ENCODE assay signal across 15 cellular contexts in genomic region chr12:92089559-92089958, GRCh38. TPM values are rescaled to one million over a fixed set of nuclear protein-coding genes. Genes with fewer than 3 reads are reported as not detected.
DNase-seq lines count a peak whose midpoint lies in the region; ATAC-seq and TF ChIP-seq lines count a peak whose summit lies in the region.
"Had no signal": no experiment of that assay in that cellular context is flagged by ENCODE, and none has a peak within 500 bp of the region (broad histone marks: within the 10 kb centered on the region; RNA-seq: fewer than 3 reads in every experiment).

No MANE protein-coding gene starts in this region.

- no peaks in the 10 kb centered on the region for H3K27me3 Mint-ChIP-seq in naive thymus-derived CD4-positive, alpha-beta T cell

- no peak overlapping the region for H2BK120ac ChIP-seq in IMR-90 (ENCODE audit: low read depth, low read length)

- no peak overlapping the region for H4K5ac ChIP-seq in IMR-90 (ENCODE audit: low read depth, low read length)

- H3K79me2 ChIP-seq in osteoblast (ENCODE audit: insufficient read depth, low read length): no peaks in the 10 kb centered on the region

- no peak overlapping the region for H4K91ac ChIP-seq in IMR-90 (ENCODE audit: insufficient read depth, low read depth, low read length)

- peak overlapping the region; percentile 73; the same call in 1 of the 2 replicates for H3K18ac ChIP-seq in IMR-90 (ENCODE audit: low read depth, low read length)

- DNase-seq in AML-193 (lab: John Stamatoyannopoulos, UW): peak; percentile 19 to 21
- DNase-seq in IMR-90: no peak
- no peak for DNase-seq in osteoblast (ENCODE audit: insufficient read length, low spot score, missing footprints)
- no peak for DNase-seq in activated naive CD4-positive, alpha-beta T cell treated with anti-CD3 and anti-CD28 coated beads, Interleukin-2, amount 50 U/mL, for 72 hours (ENCODE audit: low spot score in 2 of 2)
- no peak for DNase-seq in naive thymus-derived CD4-positive, alpha-beta T cell
- DNase-seq: COR-L47, Karpas-422, NCI-H1417 treated with DMSO at 0.1 percent for 48 hours, NCI-H2029, NCI-H2171 treated with DMSO at 0.1 percent for 48 hours, NCI-H774, SHP77 had no signal

- H2BK20ac ChIP-seq in IMR-90 (ENCODE audit: low read depth, low read length): no peak overlapping the region

- 0 out of 3 replicates have a peak overlapping the region, but pooled peaks have one; percentile 14 for H2BK15ac ChIP-seq in IMR-90 (ENCODE audit: low read depth, low read length)

- H3K27ac Mint-ChIP-seq in activated naive CD4-positive, alpha-beta T cell treated with anti-CD3 and anti-CD28 coated beads, Interleukin-2, amount 50 U/mL, for 72 hours: no peak overlapping the region
- peak overlapping the region in 2 of 9 donors; percentile 1 to 48 for H3K27ac Mint-ChIP-seq in naive thymus-derived CD4-positive, alpha-beta T cell

- peaks cover 6 to 7% of the 10 kb centered on the region in 2 experiments; a peak in 3 of 4 replicates for H3K79me1 ChIP-seq in IMR-90 (ENCODE audit: low read depth in 1 of 2, low read length in 2 of 2)

- no peak for TF ChIP-seq CTCF in IMR-90 (conservative IDR thresholded peaks at IDR 0.05; ENCODE audit: low read depth, low read length)
- TF ChIP-seq CTCF in osteoblast (IDR thresholded peaks at IDR 0.05; ENCODE audit: extremely low read depth, low read depth, low read length): no peak

- no peak overlapping the region for H3K56ac ChIP-seq in IMR-90 (ENCODE audit: extremely low read depth, insufficient read depth, low read length)

- H2AFZ ChIP-seq in IMR-90 (replicated peaks; ENCODE audit: low read length, poor library complexity): no peak overlapping the region
- H2AFZ ChIP-seq in osteoblast (ENCODE audit: low read length): peak overlapping the region; percentile 1

- H3K23ac ChIP-seq in IMR-90 (ENCODE audit: low read depth, low read length): no peak overlapping the region

- H3K4me3 Mint-ChIP-seq in naive thymus-derived CD4-positive, alpha-beta T cell: peak overlapping the region in 5 of 10 donors; percentile 7 to 34 (median 27)

- CTCF ChIA-PET in IMR-90 (lab: Yijun Ruan, JAX): no interaction called here
- CTCF ChIA-PET in naive thymus-derived CD4-positive, alpha-beta T cell (lab: Charles Lee): interaction anchor here (1.3 kb wide), 1 partner anchor 15 kb away, joined by 4 read pairs; no protein-coding TSS in a partner anchor

- no TSS peak for BruUV-seq in IMR-90 (replicated peaks; lab: Mats Ljungman, UMichigan)

- peaks cover 13 to 68% (median 51%) of the 10 kb centered on the region in 7 donors for H3K4me1 Mint-ChIP-seq in naive thymus-derived CD4-positive, alpha-beta T cell

- H3K4ac ChIP-seq in IMR-90 (ENCODE audit: low read depth, low read length): no peak overlapping the region

- H3K9ac ChIP-seq in IMR-90 (ENCODE audit: low read depth, low read length): 0 out of 2 replicates have a peak overlapping the region, but pooled peaks have one; percentile 7
- H3K9ac ChIP-seq: BLaER1 treated with 17β-estradiol and CSF1 and Interleukin-3, amounts not matched to agents 10 nM and 100 nM had no signal

- H3K27me3 ChIP-seq in IMR-90 (ENCODE audit: control insufficient read depth, insufficient read depth, low read length) (no peaks in the 10 kb centered on the region), osteoblast (ENCODE audit: insufficient read depth, low read length) (no peaks in the 10 kb centered on the region)
- no peaks in the 10 kb centered on the region for H3K27me3 ChIP-seq in naive thymus-derived CD4-positive, alpha-beta T cell (ENCODE audit: control insufficient read depth in 2 of 2, insufficient read depth in 2 of 2, low read length in 2 of 2)
- H3K27me3 ChIP-seq: BLaER1 treated with 17β-estradiol and CSF1 and Interleukin-3, amounts not matched to agents 10 nM and 100 nM had no signal

- H3K9me3 Mint-ChIP-seq in activated naive CD4-positive, alpha-beta T cell treated with anti-CD3 and anti-CD28 coated beads, Interleukin-2, amount 50 U/mL, for 72 hours: no peaks in the 10 kb centered on the region
- H3K9me3 Mint-ChIP-seq in naive thymus-derived CD4-positive, alpha-beta T cell: peaks cover 0 to 3% (median 0%) of the 10 kb centered on the region in 11 donors

- dilution Hi-C loops in IMR-90 (cut with HindIII; ENCODE audit: low sequenced_read_pairs, unreplicated experiment): no loop called here

- in situ Hi-C loops in IMR-90 (cut with MboI; ENCODE audit: low sequenced_read_pairs): no loop called here

- intact Hi-C loops in IMR-90 (cut with micrococcal nuclease): no loop called here
- intact Hi-C loops in naive thymus-derived CD4-positive, alpha-beta T cell (cut with micrococcal nuclease): no loop called here

- H3K9me3 ChIP-seq in IMR-90 (ENCODE audit: control insufficient read depth, insufficient read depth, low read length): no peaks in the 10 kb centered on the region
- H3K9me3 ChIP-seq in osteoblast (ENCODE audit: low read depth, low read length): no peaks in the 10 kb centered on the region
- no peaks in the 10 kb centered on the region for H3K9me3 ChIP-seq in naive thymus-derived CD4-positive, alpha-beta T cell (ENCODE audit: control insufficient read depth in 2 of 3, low read length in 3 of 3)
- H3K9me3 ChIP-seq: BLaER1 treated with 17β-estradiol and CSF1 and Interleukin-3, amounts not matched to agents 10 nM and 100 nM had no signal

- ATAC-seq in IMR-90 (ENCODE audit: low read depth) (no peak), HG02588 (IDR thresholded peaks at IDR 0.05; ENCODE audit: unreplicated experiment) (no peak)
- no peak for ATAC-seq in activated naive CD4-positive, alpha-beta T cell treated with anti-CD3 and anti-CD28 coated beads, Interleukin-2, amount 50 U/mL, for 72 hours
- ATAC-seq in naive thymus-derived CD4-positive, alpha-beta T cell: no peak

- POLR2A ChIA-PET in IMR-90 (lab: Charles Lee; ENCODE audit: unreplicated experiment): no interaction called here
- POLR2A ChIA-PET in naive thymus-derived CD4-positive, alpha-beta T cell (lab: Charles Lee): interaction anchor here (0.6 to 1.8 kb wide), 12 partner anchors 8 to 171 kb away, joined by 3 to 5 read pairs (median 3); partner anchors contain the start of gene BTG1

- H3K27ac ChIP-seq in IMR-90 (ENCODE audit: insufficient read depth, low read length) (peak overlapping the region; percentile 23; the same call in 1 of the 2 replicates), angular gyrus (ENCODE audit: low read depth, low read length) (peak overlapping the region; percentile 19), osteoblast (ENCODE audit: low read depth, low read length) (no peak overlapping the region)
- H3K27ac ChIP-seq in naive thymus-derived CD4-positive, alpha-beta T cell (ENCODE audit: low read depth, low read length): no peak overlapping the region
- H3K27ac ChIP-seq: BLaER1 treated with 17β-estradiol and CSF1 and Interleukin-3, amounts not matched to agents 10 nM and 100 nM had no signal

- TF ChIP-seq RAD21 in IMR-90 (IDR thresholded peaks at IDR 0.05; ENCODE audit: low read length): no peak

- H3K36me3 ChIP-seq in IMR-90 (ENCODE audit: control insufficient read depth, insufficient read depth, low read length) (no peaks in the 10 kb centered on the region), osteoblast (ENCODE audit: insufficient read depth, low read length) (no peaks in the 10 kb centered on the region)
- no peaks in the 10 kb centered on the region for H3K36me3 ChIP-seq in naive thymus-derived CD4-positive, alpha-beta T cell (ENCODE audit: control insufficient read depth in 2 of 3, insufficient read depth in 3 of 3, low read length in 3 of 3)
- H3K36me3 ChIP-seq: BLaER1 treated with 17β-estradiol and CSF1 and Interleukin-3, amounts not matched to agents 10 nM and 100 nM had no signal

- peak overlapping the region; percentile 52 for H2BK5ac ChIP-seq in IMR-90 (ENCODE audit: low read depth, low read length, poor library complexity, severe bottlenecking)

- peaks cover 4% of the 10 kb centered on the region for H3K4me1 ChIP-seq in IMR-90 (ENCODE audit: control insufficient read depth, insufficient read depth, low read length)
- H3K4me1 ChIP-seq in osteoblast (ENCODE audit: insufficient read depth, low read length): peaks cover 21% of the 10 kb centered on the region
- peaks cover 3 to 18% of the 10 kb centered on the region in 2 donors for H3K4me1 ChIP-seq in naive thymus-derived CD4-positive, alpha-beta T cell (ENCODE audit: control insufficient read depth in 2 of 2, insufficient read depth in 2 of 2, low read length in 2 of 2)

- H4K20me1 ChIP-seq in IMR-90 (ENCODE audit: insufficient read depth, low read length) (no peaks in the 10 kb centered on the region), osteoblast (ENCODE audit: insufficient read depth, low read length) (no peaks in the 10 kb centered on the region)
- H4K20me1 ChIP-seq: BLaER1 treated with 17β-estradiol and CSF1 and Interleukin-3, amounts not matched to agents 10 nM and 100 nM had no signal

- H2AK9ac ChIP-seq in IMR-90 (replicated peaks; ENCODE audit: low read depth, low read length, poor library complexity): no peak overlapping the region

- peaks cover 2% of the 10 kb centered on the region for H3K9me1 ChIP-seq in IMR-90 (ENCODE audit: insufficient read depth, low read length)

- H3K4me2 ChIP-seq in IMR-90 (ENCODE audit: low read depth, low read length) (no peak overlapping the region), osteoblast (ENCODE audit: insufficient read depth, low read length) (peak overlapping the region; percentile 28)
- H3K4me2 ChIP-seq: BLaER1 treated with 17β-estradiol and CSF1 and Interleukin-3, amounts not matched to agents 10 nM and 100 nM had no signal

- H3K36me3 Mint-ChIP-seq in activated naive CD4-positive, alpha-beta T cell treated with anti-CD3 and anti-CD28 coated beads, Interleukin-2, amount 50 U/mL, for 72 hours: peaks cover 6 to 8% of the 10 kb centered on the region in 2 donors
- peaks cover 0 to 9% (median 7%) of the 10 kb centered on the region in 5 donors for H3K36me3 Mint-ChIP-seq in naive thymus-derived CD4-positive, alpha-beta T cell

- H4K8ac ChIP-seq in IMR-90 (ENCODE audit: low read depth in 2 of 2, low read length in 2 of 2): no peak overlapping the region

- no peak for TF ChIP-seq POLR2A in IMR-90 (IDR thresholded peaks at IDR 0.05; ENCODE audit: low read depth, low read length)

- no peak overlapping the region for H3K4me3 ChIP-seq in IMR-90 (ENCODE audit: insufficient read depth, low read depth, low read length)
- no peak overlapping the region for H3K4me3 ChIP-seq in osteoblast (ENCODE audit: insufficient read depth, low read length)
- H3K4me3 ChIP-seq in naive thymus-derived CD4-positive, alpha-beta T cell (ENCODE audit: low read length): no peak overlapping the region
- H3K4me3 ChIP-seq: BLaER1 treated with 17β-estradiol and CSF1 and Interleukin-3, amounts not matched to agents 10 nM and 100 nM had no signal

- H3K14ac ChIP-seq in IMR-90 (replicated peaks; ENCODE audit: low read depth, low read length): no peak overlapping the region

- no peak overlapping the region for H2AK5ac ChIP-seq in IMR-90 (ENCODE audit: low read depth, low read length)

RNA-seq across cellular contexts. Expression of gene BTG1, which starts 56.1 kb away (rescaled TPM):
- total RNA-seq in IMR-90 (2012; rRNA removed) (3.8 and 8.1 TPM in 2 replicates), osteoblast (23.6 and 25.0 TPM in 2 replicates)
- 33.5 and 43.3 TPM in 2 replicates for polyA plus RNA-seq in IMR-90 (2012; rRNA removed)
- 3.7 and 12.0 TPM in 2 replicates for polyA plus RNA-seq in IMR-90 (2012; cell fraction: cytosol; rRNA removed)
- polyA plus RNA-seq in IMR-90 (2012; cell fraction: nucleus; rRNA removed; ENCODE audit: low replicate concordance): 4.7 and 12.8 TPM in 2 replicates
- total RNA-seq in activated naive CD4-positive, alpha-beta T cell treated with anti-CD3 and anti-CD28 coated beads, Interleukin-2, amount 50 U/mL, for 72 hours: 100 to 1,000 TPM; 158 to 266 TPM
- 1,000 to 10,000 TPM in 2 of 5 experiments, 100 to 1,000 TPM in 3; 188 to 1,246 (median 571) TPM for total RNA-seq in naive thymus-derived CD4-positive, alpha-beta T cell
- polyA plus RNA-seq in naive thymus-derived CD4-positive, alpha-beta T cell: 100 to 1,000 TPM; 479 to 649 TPM

Comparison
In these comparisons a context has a peak if more than half of its experiments do, and no peak if none do; other contexts are left out.
1. DNase-seq: peak in AML-193 (2 of 2); none in IMR-90 (single experiment), osteoblast (single experiment), activated naive CD4-positive, alpha-beta T cell treated with anti-CD3 and anti-CD28 coated beads, Interleukin-2, amount 50 U/mL, for 72 hours (0 of 2) and naive thymus-derived CD4-positive, alpha-beta T cell (0 of 9).
2. H3K27ac ChIP-seq: peak in IMR-90 (single experiment) and angular gyrus (single experiment); none in osteoblast (single experiment) and naive thymus-derived CD4-positive, alpha-beta T cell (single experiment).